1 cellular context compared by ENCODE assay signal in the genomic region with DNA sequence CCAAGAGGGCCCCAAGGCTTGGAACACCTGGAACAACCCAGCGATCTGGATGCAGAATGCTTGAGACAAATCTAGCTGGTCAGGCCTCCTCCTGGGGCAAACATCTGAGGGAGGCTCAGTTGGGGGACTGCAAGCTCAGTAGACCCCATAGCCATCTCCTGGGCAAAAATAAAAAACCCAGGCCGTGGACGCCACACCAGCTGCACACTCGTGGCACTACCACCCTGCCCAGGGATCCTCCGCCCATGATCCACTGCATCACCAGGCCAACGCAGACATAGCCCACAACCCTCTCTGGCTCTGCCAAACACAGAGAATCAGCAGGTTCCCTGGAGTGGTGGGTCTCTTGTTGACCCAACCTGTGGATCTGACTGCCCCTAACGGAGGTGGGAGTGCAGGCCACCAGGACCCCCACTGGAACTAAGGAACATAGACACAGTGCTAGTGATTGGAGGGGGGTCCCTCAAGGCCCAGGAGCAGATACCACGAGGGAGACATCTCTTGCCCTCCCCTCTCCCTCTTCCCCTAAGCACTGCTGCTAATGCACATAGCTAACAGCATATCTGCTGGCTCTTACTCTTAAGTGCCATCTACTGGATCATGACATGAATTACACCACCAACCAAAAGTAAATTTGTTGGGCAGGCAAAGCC.
TF ChIP-seq lines count a peak whose summit lies in the region.

No MANE protein-coding gene starts in this region.

TF ChIP-seq in liver, 16 proteins besides CTCF, POLR2A, EP300 and RAD21 (continued from another document):
- TF ChIP-seq EGR1 (IDR thresholded peaks at IDR 0.05; ENCODE audit: low read depth in 2 of 2) (no peak), RXRA (IDR thresholded peaks at IDR 0.05) (no peak), FOXA2 (IDR thresholded peaks at IDR 0.05) (no peak), HNF4A (conservative IDR thresholded peaks at IDR 0.05) (no peak)
- TF ChIP-seq, protein P1, sequence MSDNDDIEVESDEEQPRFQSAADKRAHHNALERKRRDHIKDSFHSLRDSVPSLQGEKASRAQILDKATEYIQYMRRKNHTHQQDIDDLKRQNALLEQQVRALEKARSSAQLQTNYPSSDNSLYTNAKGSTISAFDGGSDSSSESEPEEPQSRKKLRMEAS (IDR thresholded peaks at IDR 0.05): no peak
TF ChIP-seq in liver: peak in this region for 0.
